In the genomic region with DNA sequence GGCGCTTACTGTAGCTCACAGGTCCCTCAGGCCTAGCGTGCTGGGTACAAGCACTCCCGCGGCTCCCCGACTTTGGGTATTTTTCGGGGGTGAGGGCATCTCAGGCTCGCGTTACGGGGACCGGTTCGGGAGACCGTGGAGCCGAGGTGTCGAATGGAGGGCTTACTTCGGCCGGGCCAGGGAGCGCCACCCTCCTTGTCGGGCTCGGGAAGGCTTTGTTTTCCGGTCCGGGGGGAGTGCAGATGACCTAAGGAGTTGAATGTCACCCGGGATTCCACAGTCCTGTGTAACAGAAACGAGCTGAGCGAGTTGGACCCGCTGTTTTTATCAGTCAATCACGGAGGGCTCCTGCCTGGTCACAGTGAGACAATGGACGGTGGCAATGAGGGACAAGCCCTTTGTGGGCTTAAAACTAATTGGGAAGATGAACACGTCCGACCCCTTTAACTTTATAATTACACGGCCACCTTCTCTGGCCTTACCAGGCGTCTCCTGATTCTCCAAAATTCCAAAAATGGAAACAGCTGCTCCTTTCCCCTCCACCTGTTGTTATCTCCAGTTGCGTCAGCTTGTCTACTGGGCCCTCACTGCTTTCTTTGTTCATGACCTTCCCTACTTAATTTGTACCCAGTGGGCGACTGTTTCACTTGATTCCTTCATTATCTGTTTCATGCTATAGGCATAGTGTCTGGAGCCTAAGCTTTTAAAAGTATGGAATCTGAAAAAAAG, we compare ENCODE assay signal across 8 cellular contexts. TPM values are rescaled to one million over a fixed set of nuclear protein-coding genes. Genes with fewer than 3 reads are reported as not detected.
DNase-seq lines count a peak whose midpoint lies in the region; ATAC-seq, FAIRE-seq and TF ChIP-seq lines count a peak whose summit lies in the region.

No MANE protein-coding gene starts in this region.

- no peak for TF ChIP-seq CTCF in fibroblast of pulmonary artery (IDR thresholded peaks at IDR 0.05; ENCODE audit: low read length, missing control alignments)
- no peak for TF ChIP-seq CTCF in parathyroid adenoma (IDR thresholded peaks at IDR 0.05)

- H3K4me3 ChIP-seq in fibroblast of pulmonary artery (replicated peaks; ENCODE audit: low read depth, low read length) (peak overlapping the region; percentile 90), parathyroid adenoma (ENCODE audit: low read depth, low read length) (peak overlapping the region; percentile 95)

- peak overlapping the region; percentile 95 for H3K4me2 ChIP-seq in parathyroid adenoma (ENCODE audit: low read length)

- H2AFZ ChIP-seq in parathyroid adenoma: peak overlapping the region; percentile 97

- H3K4me1 ChIP-seq in parathyroid adenoma: peaks cover 3% of the 10 kb centered on the region

- DNase-seq in ELR (ENCODE audit: low read depth) (peak; percentile 19), SK-N-DZ (ENCODE audit: low spot score) (peak; percentile 16), fibroblast of pulmonary artery (ENCODE audit: low read depth) (no peak), GM19239 (ENCODE audit: insufficient read length, low spot score) (no peak), NCI-H510A (lab: John Stamatoyannopoulos, UW) (no peak)
- DNase-seq in stimulated activated CD4-positive, alpha-beta T cell treated with anti-CD3 and anti-CD28 coated beads, Interleukin-1b, Interleukin-23, amount 100 ng/mL, for 48 hours: no peak

- no peaks in the 10 kb centered on the region for H3K36me3 ChIP-seq in parathyroid adenoma (ENCODE audit: control insufficient read depth, insufficient read depth, low read length)

- no peaks in the 10 kb centered on the region for H3K27me3 ChIP-seq in parathyroid adenoma (ENCODE audit: control insufficient read depth, insufficient read depth, low read length)

- FAIRE-seq in GM19239 (lab: Jason Lieb, UNC): no peak

- H3K79me2 ChIP-seq in parathyroid adenoma: no peaks in the 10 kb centered on the region

- no peak overlapping the region for H3K9ac ChIP-seq in parathyroid adenoma

- ATAC-seq in HG03095 (IDR thresholded peaks at IDR 0.05; ENCODE audit: unreplicated experiment): no peak

- H3K27ac ChIP-seq in parathyroid adenoma: peak overlapping the region; percentile 91

- no peaks in the 10 kb centered on the region for H3K9me3 ChIP-seq in parathyroid adenoma (ENCODE audit: control insufficient read depth, low read length)

RNA-seq across cellular contexts. Expression of a gene that starts 0.9 kb away (rescaled TPM):
- 9.3 and 13.1 TPM in 2 replicates for polyA plus RNA-seq in SK-N-DZ (2014; cell fraction: cytosol; rRNA removed)
- polyA plus RNA-seq in SK-N-DZ (2014; cell fraction: nucleus; rRNA removed): 17.6 and 31.4 TPM in 2 replicates

Comparison
In these comparisons a context has a peak if more than half of its experiments do, and no peak if none do; other contexts are left out.
1. DNase-seq: peak in ELR (single experiment) and SK-N-DZ (single experiment); none in fibroblast of pulmonary artery (single experiment), GM19239 (single experiment), NCI-H510A (single experiment) and stimulated activated CD4-positive, alpha-beta T cell treated with anti-CD3 and anti-CD28 coated beads, Interleukin-1b, Interleukin-23, amount 100 ng/mL, for 48 hours (single experiment).